In genomic region chr1:247417786-247418185, GRCh38 we compare ENCODE assay signal across 19 cellular contexts. TPM values are rescaled to one million over a fixed set of nuclear protein-coding genes. Genes with fewer than 3 reads are reported as not detected.
DNase-seq lines count a peak whose midpoint lies in the region; ATAC-seq lines count a peak whose summit lies in the region.
"Had no signal": no experiment of that assay in that cellular context is flagged by ENCODE, and none has a peak within 500 bp of the region (broad histone marks: within the 10 kb centered on the region; RNA-seq: fewer than 3 reads in every experiment).

No MANE protein-coding gene starts in this region.

- no peaks in the 10 kb centered on the region for H3K27me3 Mint-ChIP-seq in CD8-positive, alpha-beta memory T cell
- no peaks in the 10 kb centered on the region for H3K27me3 Mint-ChIP-seq in activated naive CD8-positive, alpha-beta T cell treated with anti-CD3 and anti-CD28 coated beads, Interleukin-2, amount 10 ng/mL, durations not matched to agents 7 days and 5 days
- H3K27me3 Mint-ChIP-seq in naive thymus-derived CD8-positive, alpha-beta T cell = no peaks in the 10 kb centered on the region

- H3K4me3 ChIP-seq in CD8-positive, alpha-beta memory T cell (ENCODE audit: low read length) = no peak overlapping the region

- POLR2A ChIA-PET in CD8-positive, alpha-beta memory T cell (lab: Charles Lee) = no interaction called here
- POLR2A ChIA-PET in activated naive CD8-positive, alpha-beta T cell treated with anti-CD3 and anti-CD28 coated beads, Interleukin-2, amount 10 ng/mL, durations not matched to agents 7 days and 5 days (lab: Charles Lee) = interaction anchor here (1.2 kb wide), 1 partner anchor 27 kb away, joined by 8 read pairs; no protein-coding TSS in a partner anchor
- POLR2A ChIA-PET in naive thymus-derived CD8-positive, alpha-beta T cell (lab: Charles Lee) = interaction anchor here (0.6 kb wide), 1 partner anchor 28 kb away, joined by 3 read pairs; no protein-coding TSS in a partner anchor

- no peak overlapping the region for H3K27ac ChIP-seq in CD8-positive, alpha-beta memory T cell (ENCODE audit: low read depth, low read length)

- no peaks in the 10 kb centered on the region for H3K36me3 ChIP-seq in CD8-positive, alpha-beta memory T cell (ENCODE audit: insufficient read depth, low read length)

- H3K27me3 ChIP-seq in CD8-positive, alpha-beta memory T cell (ENCODE audit: insufficient read depth, low read length, poor library complexity, severe bottlenecking) = no peaks in the 10 kb centered on the region

- peaks cover 9 to 25% (median 15%) of the 10 kb centered on the region in 3 donors for H3K36me3 Mint-ChIP-seq in CD8-positive, alpha-beta memory T cell
- H3K36me3 Mint-ChIP-seq in activated naive CD8-positive, alpha-beta T cell treated with anti-CD3 and anti-CD28 coated beads, Interleukin-2, amount 10 ng/mL, durations not matched to agents 7 days and 5 days = peaks cover 21% of the 10 kb centered on the region
- H3K36me3 Mint-ChIP-seq in naive thymus-derived CD8-positive, alpha-beta T cell = peaks cover 9 to 14% (median 14%) of the 10 kb centered on the region in 3 donors

- CTCF ChIA-PET in CD8-positive, alpha-beta memory T cell (lab: Charles Lee) = interaction anchor here (1.2 to 5.1 kb wide), 3 partner anchors 28 to 69 kb away, joined by 3 to 43 read pairs (median 4); no protein-coding TSS in a partner anchor

- intact Hi-C loops in posterior vena cava (cut with DNase I) = no loop called here

- H3K9me3 ChIP-seq in CD8-positive, alpha-beta memory T cell (ENCODE audit: low read length) = no peaks in the 10 kb centered on the region

- peaks cover 60 to 70% (median 69%) of the 10 kb centered on the region in 3 donors for H3K4me1 Mint-ChIP-seq in CD8-positive, alpha-beta memory T cell
- peaks cover 51% of the 10 kb centered on the region for H3K4me1 Mint-ChIP-seq in activated naive CD8-positive, alpha-beta T cell treated with anti-CD3 and anti-CD28 coated beads, Interleukin-2, amount 10 ng/mL, durations not matched to agents 7 days and 5 days
- peaks cover 31 to 70% (median 62%) of the 10 kb centered on the region in 4 donors for H3K4me1 Mint-ChIP-seq in naive thymus-derived CD8-positive, alpha-beta T cell
- H3K4me1 Mint-ChIP-seq: endodermal cell had no signal

- H3K9me3 Mint-ChIP-seq in CD8-positive, alpha-beta memory T cell = no peaks in the 10 kb centered on the region
- H3K9me3 Mint-ChIP-seq in activated naive CD8-positive, alpha-beta T cell treated with anti-CD3 and anti-CD28 coated beads, Interleukin-2, amount 10 ng/mL, durations not matched to agents 7 days and 5 days = peaks cover 1% of the 10 kb centered on the region
- peaks cover 0 to 1% (median 0%) of the 10 kb centered on the region in 9 donors for H3K9me3 Mint-ChIP-seq in naive thymus-derived CD8-positive, alpha-beta T cell
- H3K9me3 Mint-ChIP-seq: CD8-positive, alpha-beta T cell; endodermal cell had no signal

- DNase-seq in CD8-positive, alpha-beta memory T cell = no peak
- peak; percentile 95 for DNase-seq in MV-4-11 (lab: John Stamatoyannopoulos, UW)
- DNase-seq in activated naive CD8-positive, alpha-beta T cell treated with anti-CD3 and anti-CD28 coated beads, Interleukin-2, amount 10 ng/mL, durations not matched to agents 7 days and 5 days = no peak
- DNase-seq in naive thymus-derived CD8-positive, alpha-beta T cell = no peak
- DNase-seq in middle frontal gyrus (ENCODE audit: extremely low spot score, low spot score) = no peak
- no peak for DNase-seq in posterior vena cava (ENCODE audit: low spot score)
- DNase-seq: activated CD4-positive, alpha-beta T cell treated with anti-CD3 and anti-CD28 coated beads for 4 hours; activated T-cell treated with anti-CD3 and anti-CD28 coated beads for 4 hours; amniotic stem cell; CD8-positive, alpha-beta T cell; endodermal cell; NCI-H2107; NCI-H774; stimulated activated CD4-positive, alpha-beta T cell treated with anti-CD3 and anti-CD28 coated beads, Interleukin-2, amount 100 ng/mL, for 48 hours; T1000 had no signal

- H3K4me3 Mint-ChIP-seq in CD8-positive, alpha-beta memory T cell = peak overlapping the region; percentile 10 to 74 (median 49)
- H3K4me3 Mint-ChIP-seq in activated naive CD8-positive, alpha-beta T cell treated with anti-CD3 and anti-CD28 coated beads, Interleukin-2, amount 10 ng/mL, durations not matched to agents 7 days and 5 days = peak overlapping the region; percentile 36
- peak overlapping the region in 9 of 10 donors; percentile 6 to 80 (median 64) for H3K4me3 Mint-ChIP-seq in naive thymus-derived CD8-positive, alpha-beta T cell
- H3K4me3 Mint-ChIP-seq: endodermal cell had no signal

- no peak for ATAC-seq in activated naive CD8-positive, alpha-beta T cell treated with anti-CD3 and anti-CD28 coated beads, Interleukin-2, amount 10 ng/mL, durations not matched to agents 7 days and 5 days (ENCODE audit: low read depth)
- ATAC-seq in naive thymus-derived CD8-positive, alpha-beta T cell = no peak
- ATAC-seq in HG03025 (IDR thresholded peaks at IDR 0.05; ENCODE audit: low FRiP score, unreplicated experiment) = no peak
- ATAC-seq: CD8-positive, alpha-beta T cell had no signal

- peaks cover 22% of the 10 kb centered on the region for H3K4me1 ChIP-seq in CD8-positive, alpha-beta memory T cell (ENCODE audit: insufficient read depth, low read length)

- H3K27ac Mint-ChIP-seq in CD8-positive, alpha-beta memory T cell = peak overlapping the region in 3 of 8 donors; percentile 8 to 84 (median 39)
- peak overlapping the region; percentile 31 for H3K27ac Mint-ChIP-seq in activated naive CD8-positive, alpha-beta T cell treated with anti-CD3 and anti-CD28 coated beads, Interleukin-2, amount 10 ng/mL, durations not matched to agents 7 days and 5 days
- peak overlapping the region in 7 of 10 donors; percentile 25 to 89 (median 78) for H3K27ac Mint-ChIP-seq in naive thymus-derived CD8-positive, alpha-beta T cell
- H3K27ac Mint-ChIP-seq: CD8-positive, alpha-beta T cell; endodermal cell had no signal

RNA-seq across cellular contexts. Expression of gene NLRP3, which starts 1.8 kb away (rescaled TPM):
- total RNA-seq in CD8-positive, alpha-beta memory T cell = 1 to 10 TPM; 1.8 to 2.6 TPM
- 3.0 TPM for polyA plus RNA-seq in CD8-positive, alpha-beta memory T cell
- total RNA-seq in activated naive CD8-positive, alpha-beta T cell treated with anti-CD3 and anti-CD28 coated beads, Interleukin-2, amount 10 ng/mL, durations not matched to agents 7 days and 5 days = 1 to 10 TPM; 7.0 to 8.9 TPM
- 1 to 10 TPM; 2.6 to 3.2 TPM for total RNA-seq in naive thymus-derived CD8-positive, alpha-beta T cell
- polyA plus RNA-seq in naive thymus-derived CD8-positive, alpha-beta T cell = 1 to 10 TPM in 2 of 3 donors, under 1 TPM in 1; 0.42 to 2.4 (median 1.8) TPM
- total RNA-seq in posterior vena cava = 1 to 10 TPM; 3.0 to 3.1 TPM

RNA-seq across cellular contexts. Expression of gene OR2B11, which starts 40.1 kb away (rescaled TPM):
- total RNA-seq in CD8-positive, alpha-beta memory T cell = not detected
- not detected for polyA plus RNA-seq in CD8-positive, alpha-beta memory T cell
- not detected for total RNA-seq in activated naive CD8-positive, alpha-beta T cell treated with anti-CD3 and anti-CD28 coated beads, Interleukin-2, amount 10 ng/mL, durations not matched to agents 7 days and 5 days
- not detected for total RNA-seq in naive thymus-derived CD8-positive, alpha-beta T cell
- not detected for polyA plus RNA-seq in naive thymus-derived CD8-positive, alpha-beta T cell
- total RNA-seq in posterior vena cava = not detected
- total RNA-seq: CD8-positive, alpha-beta T cell; Daoy; endodermal cell; H4; lower leg skin had no signal
